In genomic region chr16:66469932-66470546, GRCh38 we compare ENCODE assay signal across 25 cellular contexts. TPM values are rescaled to one million over a fixed set of nuclear protein-coding genes. Genes with fewer than 3 reads are reported as not detected.
DNase-seq lines count a peak whose midpoint lies in the region; ATAC-seq, FAIRE-seq and TF ChIP-seq lines count a peak whose summit lies in the region.
"Had no signal": no experiment of that assay in that cellular context is flagged by ENCODE, and none has a peak within 500 bp of the region (broad histone marks: within the 10 kb centered on the region; RNA-seq: fewer than 3 reads in every experiment).

No MANE protein-coding gene starts in this region.

- CTCF ChIA-PET in HepG2 (lab: Yijun Ruan, JAX; ENCODE audit: low intra/inter-chr PET ratio, low total read pairs) = no interaction called here
- CTCF ChIA-PET in activated B cell treated with CpG ODN at 0.5 μM for 24 hours (lab: Charles Lee) = interaction anchor here (1.7 kb wide), 1 partner anchor 13 kb away, joined by 3 read pairs; no protein-coding TSS in a partner anchor

- peaks cover 4 to 49% of the 10 kb centered on the region in 2 experiments; a peak in 4 of 5 replicates for H3K27me3 ChIP-seq in HepG2 (ENCODE audit: control insufficient read depth in 1 of 2, insufficient read depth in 2 of 2, low read length in 2 of 2)
- no peaks in the 10 kb centered on the region for H3K27me3 ChIP-seq in right lobe of liver
- H3K27me3 ChIP-seq in heart right ventricle = no peaks in the 10 kb centered on the region
- H3K27me3 ChIP-seq in aorta (ENCODE audit: control insufficient read depth in 1 of 2, insufficient read depth in 2 of 2, low read length in 1 of 2) = no peaks in the 10 kb centered on the region
- H3K27me3 ChIP-seq: BE2C had no signal

- FAIRE-seq in HepG2 (lab: Jason Lieb, UNC) (no peak), urothelium cell line (lab: Jason Lieb, UNC) (peak; percentile 42)
- FAIRE-seq: A204.1, G401.6, GM12891, GM19239, H1 had no signal

- in situ Hi-C loops in HepG2 (cut with HindIII; ENCODE audit: extremely low pct_ligation_motif_present, low pct_unique_long_range_greater_than_20kb) = no loop called here

- H3K36me3 Mint-ChIP-seq in activated B cell treated with CpG ODN at 0.5 μM for 24 hours (ENCODE audit: low read depth) = no peaks in the 10 kb centered on the region
- peaks cover 6% of the 10 kb centered on the region for H3K36me3 Mint-ChIP-seq in endothelial cell (ENCODE audit: low read depth, unreplicated experiment)
- H3K36me3 Mint-ChIP-seq: CD4-positive, CD25-positive, alpha-beta regulatory T cell had no signal

- intact Hi-C loops in HepG2 (cut with micrococcal nuclease; ENCODE audit: unreplicated experiment) (no loop called here), right lobe of liver (cut with DNase I) (loop anchor here in 1 of 2 donors (10.0 kb wide), 1 partner anchor 135 kb away; the partner anchor contains the start of gene CMTM3), activated B cell treated with CpG ODN at 0.5 μM for 24 hours (cut with micrococcal nuclease) (no loop called here), heart right ventricle (cut with DNase I) (loop anchor here in 1 of 10 donors (5.0 kb wide), 1 partner anchor 48 kb away; no protein-coding TSS in a partner anchor), aorta (cut with DNase I) (loop anchor here in 1 of 2 donors (10.0 kb wide), 1 partner anchor 115 kb away; no protein-coding TSS in a partner anchor)

- no peak overlapping the region for H3K9ac ChIP-seq in HepG2 (ENCODE audit: insufficient read depth, low read depth, low read length)

- H3K4me1 ChIP-seq in HepG2 (ENCODE audit: insufficient read depth, low read length) = peaks cover 16% of the 10 kb centered on the region
- no peaks in the 10 kb centered on the region for H3K4me1 ChIP-seq in right lobe of liver
- H3K4me1 ChIP-seq in heart right ventricle = peaks cover 0 to 5% (median 4%) of the 10 kb centered on the region in 9 donors
- no peaks in the 10 kb centered on the region for H3K4me1 ChIP-seq in aorta (ENCODE audit: control insufficient read depth in 1 of 2, insufficient read depth in 2 of 2, low read length in 2 of 2)
- H3K4me1 ChIP-seq: BE2C, HAP-1 had no signal

- POLR2A ChIA-PET in HepG2 (lab: Yijun Ruan, JAX) (no interaction called here), activated B cell treated with CpG ODN at 0.5 μM for 24 hours (lab: Charles Lee) (no interaction called here)

- peak overlapping the region; percentile 2 for H3K27ac Mint-ChIP-seq in activated B cell treated with CpG ODN at 0.5 μM for 24 hours
- peak overlapping the region; percentile 64 for H3K27ac Mint-ChIP-seq in endothelial cell (ENCODE audit: unreplicated experiment)

- no peak for TF ChIP-seq RAD21 in HepG2 (CRISPR knock-in tag; IDR thresholded peaks at IDR 0.05)

- no peak for ATAC-seq in HepG2
- no peak for ATAC-seq in right lobe of liver
- ATAC-seq in activated B cell treated with CpG ODN at 0.5 μM for 24 hours (ENCODE audit: low read depth) = no peak
- ATAC-seq in HG02763 (IDR thresholded peaks at IDR 0.05; ENCODE audit: unreplicated experiment) = no peak
- no peak for ATAC-seq in heart right ventricle
- ATAC-seq in aorta (ENCODE audit: low FRiP score) = no peak

- H3K4me3 ChIP-seq in HepG2 (replicated peaks in 1 of 3; ENCODE audit: insufficient read depth in 1 of 3, low read depth in 2 of 3, low read length in 3 of 3) (no peak overlapping the region), right lobe of liver (no peak overlapping the region), heart right ventricle (no peak overlapping the region), aorta (ENCODE audit: low read length in 2 of 2) (no peak overlapping the region)
- H3K4me3 ChIP-seq: HAP-1 had no signal

- H3K36me3 ChIP-seq in HepG2 (replicated peaks in 1 of 2; ENCODE audit: control insufficient read depth in 1 of 2, insufficient read depth in 2 of 2, low read length in 2 of 2) (no peaks in the 10 kb centered on the region), right lobe of liver (no peaks in the 10 kb centered on the region), heart right ventricle (no peaks in the 10 kb centered on the region), aorta (ENCODE audit: control insufficient read depth in 1 of 2, insufficient read depth in 2 of 2, low read length in 1 of 2) (no peaks in the 10 kb centered on the region)
- H3K36me3 ChIP-seq: BE2C, HAP-1 had no signal

- H3K4me3 Mint-ChIP-seq in activated B cell treated with CpG ODN at 0.5 μM for 24 hours (no peak overlapping the region), endothelial cell (ENCODE audit: unreplicated experiment) (peak overlapping the region; percentile 38)
- H3K4me3 Mint-ChIP-seq: CD4-positive, CD25-positive, alpha-beta regulatory T cell; CD8-positive, alpha-beta memory T cell had no signal

- no peaks in the 10 kb centered on the region for H3K79me2 ChIP-seq in HepG2 (ENCODE audit: insufficient read depth, low read length)

- WGBS in HepG2 (ENCODE audit: low lambda C conversion rate) = 9% methylated on average over 6 of the region's 6 CpGs
- WGBS in right lobe of liver (ENCODE audit: insufficient coverage, low coverage, low lambda C conversion rate, missing lambda C conversion rate) = 83% methylated on average over 3 of the region's 6 CpGs
- 95 to 96% methylated on average over 6 of the region's 6 CpGs for WGBS in heart right ventricle, 2 donors
- 81 to 94% methylated on average over 6 of the region's 6 CpGs for WGBS in aorta, 2 donors

- no peak overlapping the region for H3K4me2 ChIP-seq in HepG2 (ENCODE audit: low read depth, low read length)

- DNase-seq in HepG2 (ENCODE audit: low spot score) (no peak), right lobe of liver (no peak), activated B cell treated with CpG ODN at 0.5 μM for 24 hours (no peak), endothelial cell (ENCODE audit: low spot score) (no peak), urothelium cell line (ENCODE audit: low spot score) (no peak), heart right ventricle (no peak), aorta (no peak)
- DNase-seq: ACHN; BE2C; C1 segment of cervical spinal cord; CD4-positive, CD25-positive, alpha-beta regulatory T cell; CD8-positive, alpha-beta memory T cell; COR-L47; DMS 273 treated with DMSO at 0.1 percent for 48 hours; DMS53; IMR-90 had no signal

- TF ChIP-seq EP300 in HepG2 (IDR thresholded peaks at IDR 0.05; ENCODE audit: low read depth in 2 of 2, low read length in 2 of 2) (no peak), HepG2 (CRISPR knock-in tag; IDR thresholded peaks at IDR 0.05; ENCODE audit: borderline replicate concordance) (no peak)

- no peak overlapping the region for H2AFZ ChIP-seq in HepG2 (ENCODE audit: low read length)

- H4K20me1 ChIP-seq in HepG2 (ENCODE audit: insufficient read depth, low read length) = no peaks in the 10 kb centered on the region

- TF ChIP-seq CTCF in HepG2 (CRISPR knock-in tag; IDR thresholded peaks at IDR 0.05) = no peak
- TF ChIP-seq CTCF in right lobe of liver (IDR thresholded peaks at IDR 0.05) = no peak
- TF ChIP-seq CTCF in activated B cell treated with CpG ODN at 0.5 μM for 24 hours (IDR thresholded peaks at IDR 0.05) = no peak
- TF ChIP-seq CTCF in endothelial cell (IDR thresholded peaks at IDR 0.05; ENCODE audit: unreplicated experiment) = no peak
- no peak for TF ChIP-seq CTCF in heart right ventricle (IDR thresholded peaks at IDR 0.05)

- BruUV-seq in HepG2 (replicated peaks; lab: Mats Ljungman, UMichigan) = no TSS peak

- H3K27ac ChIP-seq in HepG2 (ENCODE audit: extremely low read length, insufficient read depth, low read length) = no peak overlapping the region
- H3K27ac ChIP-seq in right lobe of liver = no peak overlapping the region
- no peak overlapping the region for H3K27ac ChIP-seq in heart right ventricle
- H3K27ac ChIP-seq in aorta (ENCODE audit: low read depth in 1 of 2, low read length in 2 of 2) = no peak overlapping the region
- H3K27ac ChIP-seq: HL-60 had no signal

- H3K27me3 Mint-ChIP-seq in activated B cell treated with CpG ODN at 0.5 μM for 24 hours = peaks cover 29% of the 10 kb centered on the region
- peaks cover 12% of the 10 kb centered on the region for H3K27me3 Mint-ChIP-seq in endothelial cell (ENCODE audit: unreplicated experiment)

- TF ChIP-seq POLR2A in HepG2 (IDR thresholded peaks at IDR 0.05; ENCODE audit: insufficient read depth in 1 of 2, low read depth in 2 of 2, low read length in 2 of 2) (no peak), right lobe of liver (IDR thresholded peaks at IDR 0.05) (no peak)

- H3K4me1 Mint-ChIP-seq in activated B cell treated with CpG ODN at 0.5 μM for 24 hours (peaks cover 12% of the 10 kb centered on the region), endothelial cell (ENCODE audit: unreplicated experiment) (peaks cover 50% of the 10 kb centered on the region)

- H3K9me3 ChIP-seq in HepG2 (ENCODE audit: low read length) (no peaks in the 10 kb centered on the region), right lobe of liver (no peaks in the 10 kb centered on the region), heart right ventricle (peaks cover 0 to 10% (median 0%) of the 10 kb centered on the region in 11 donors), aorta (ENCODE audit: control insufficient read depth, low read length) (no peaks in the 10 kb centered on the region)
- H3K9me3 ChIP-seq: BE2C, HAP-1 had no signal

- peaks cover 2% of the 10 kb centered on the region for H3K9me3 Mint-ChIP-seq in activated B cell treated with CpG ODN at 0.5 μM for 24 hours
- no peaks in the 10 kb centered on the region for H3K9me3 Mint-ChIP-seq in endothelial cell (ENCODE audit: unreplicated experiment)

RNA-seq across cellular contexts. Expression of gene BEAN1, which starts 42.9 kb away (rescaled TPM):
- total RNA-seq in HepG2 (2016; rRNA removed; fragmentation: Illumina TruSeq; extraction: Trizol) (0.29 and 0.53 TPM in 2 replicates), right lobe of liver (under 1 TPM in 3 of 6 experiments, not detected in 3; 0.09 to 0.26 (median 0.10) TPM), activated B cell treated with CpG ODN at 0.5 μM for 24 hours (not detected in 2 replicates), endothelial cell (ENCODE audit: unreplicated experiment) (0.49 TPM), heart right ventricle (1 to 10 TPM in 8 of 10 donors, under 1 TPM in 2; 0.26 to 9.6 (median 2.0) TPM), aorta (1 to 10 TPM in 1 of 2 donors, under 1 TPM in 1; 0.16 to 1.8 TPM)
- total RNA-seq in HepG2 (2016; cell fraction: cytosol; rRNA removed; fragmentation: Illumina TruSeq; extraction: Trizol; ENCODE audit: low read depth) = 1.9 TPM in 2 replicates
- 0.25 and 0.54 TPM in 2 replicates for total RNA-seq in HepG2 (2016; cell fraction: insoluble cytoplasmic fraction; rRNA removed; fragmentation: Illumina TruSeq; extraction: Trizol)
- total RNA-seq in HepG2 (2016; cell fraction: membrane; rRNA removed; fragmentation: Illumina TruSeq; extraction: Trizol) = 0.56 and 1.5 TPM in 2 replicates
- 0.65 TPM in 1 of 2 replicates, not detected in the other for total RNA-seq in HepG2 (2016; cell fraction: nucleus; rRNA removed; fragmentation: Illumina TruSeq; extraction: Trizol)
- polyA plus RNA-seq in HepG2 (2011; rRNA removed) (1.4 and 3.9 TPM in 2 replicates), heart right ventricle (1 to 10 TPM; 1.2 to 5.6 TPM), aorta (under 1 TPM; 0.13 to 0.77 TPM)
- polyA plus RNA-seq in HepG2 (2011; cell fraction: cytosol; rRNA removed) = 2.0 and 2.5 TPM in 2 replicates
- polyA plus RNA-seq in HepG2 (2011; cell fraction: nucleus; rRNA removed) = 3.4 and 5.2 TPM in 2 replicates
- 1.6 and 4.4 TPM in 2 replicates for polyA plus RNA-seq in HepG2 (2012)
- 2.9 and 4.2 TPM in 2 replicates for polyA plus RNA-seq in HepG2 (2016; cell fraction: cytosol; fragmentation: Illumina TruSeq; extraction: Trizol; ENCODE audit: low read depth)
- 0.10 TPM in 1 of 2 replicates, not detected in the other for polyA plus RNA-seq in HepG2 (2016; cell fraction: insoluble cytoplasmic fraction; fragmentation: Illumina TruSeq; extraction: Trizol; ENCODE audit: low read depth)
- 2.4 and 2.8 TPM in 2 replicates for polyA plus RNA-seq in HepG2 (2016; cell fraction: membrane; fragmentation: Illumina TruSeq; extraction: Trizol; ENCODE audit: low read depth)
- 0.81 and 1.1 TPM in 2 replicates for polyA plus RNA-seq in HepG2 (2016; cell fraction: nucleus; fragmentation: Illumina TruSeq; extraction: Trizol; ENCODE audit: insufficient read depth, low read depth)
- polyA minus RNA-seq in HepG2 (2011; rRNA and poly(A)+ RNA removed; ENCODE audit: low replicate concordance) = 0.21 and 3.5 TPM in 2 replicates
- polyA minus RNA-seq in HepG2 (2011; cell fraction: cytosol; rRNA and poly(A)+ RNA removed) = 1.7 TPM in 1 of 2 replicates, not detected in the other
- polyA minus RNA-seq in HepG2 (2011; cell fraction: nucleus; rRNA and poly(A)+ RNA removed) = 1.5 and 1.9 TPM in 2 replicates
- total RNA-seq: CD4-positive, CD25-positive, alpha-beta regulatory T cell; CD8-positive, alpha-beta memory T cell; H1; HT1080; IMR-90 had no signal
- polyA plus RNA-seq: IMR-90 had no signal
